8 cellular contexts compared by ENCODE assay signal in genomic region chr9:92138157-92138959, GRCh38. TPM values are rescaled to one million over a fixed set of nuclear protein-coding genes. Genes with fewer than 3 reads are reported as not detected.
DNase-seq lines count a peak whose midpoint lies in the region; ATAC-seq and TF ChIP-seq lines count a peak whose summit lies in the region.

No MANE protein-coding gene starts in this region.

- H3K36me3 Mint-ChIP-seq in nephron (ENCODE audit: low read depth), result no peaks in the 10 kb centered on the region

- no peak overlapping the region for H3K4me3 ChIP-seq in epithelial cell of proximal tubule (ENCODE audit: low read depth, low read length)

- no peaks in the 10 kb centered on the region for H3K9me3 Mint-ChIP-seq in nephron

- ATAC-seq in GM21529 (IDR thresholded peaks at IDR 0.05; ENCODE audit: unreplicated experiment), result peak; percentile 38
- no peak for ATAC-seq in GM19351 (IDR thresholded peaks at IDR 0.05; ENCODE audit: unreplicated experiment)

- peak; percentile 74 for TF ChIP-seq CTCF in epithelial cell of proximal tubule (conservative IDR thresholded peaks at IDR 0.05; ENCODE audit: low read depth, low read length)
- TF ChIP-seq CTCF in nephron (IDR thresholded peaks at IDR 0.05; ENCODE audit: unreplicated experiment in 3 of 3), result peak; percentile 89 to 95 (median 91)

- peaks cover 26% of the 10 kb centered on the region for H3K27me3 Mint-ChIP-seq in nephron (ENCODE audit: low read depth)

- H3K4me3 Mint-ChIP-seq in nephron, result no peak overlapping the region

- H3K4me1 Mint-ChIP-seq in nephron, result peaks cover 9% of the 10 kb centered on the region

- DNase-seq in AG20443 (ENCODE audit: low spot score) (peak; percentile 68), NCI-H748 treated with DMSO at 0.1 percent for 48 hours (lab: John Stamatoyannopoulos, UW) (peak; percentile 32), activated T-cell treated with anti-CD3 and anti-CD28 coated beads for 24 hours (ENCODE audit: low read depth) (peak; percentile 67), epithelial cell of proximal tubule (ENCODE audit: low read depth) (no peak)
- peak; percentile 68 for DNase-seq in stimulated activated naive CD4-positive, alpha-beta T cell treated with Interleukin-2 at 50 U/mL for 16 hours (lab: John Stamatoyannopoulos, UW)

- H3K27ac Mint-ChIP-seq in nephron, result no peak overlapping the region

RNA-seq across cellular contexts. Expression of gene SPTLC1, which starts 23.1 kb away (rescaled TPM):
- total RNA-seq in epithelial cell of proximal tubule, result 84.4 and 91.8 TPM in 2 replicates
